18 cellular contexts compared by ENCODE assay signal in genomic region chr13:77896977-77897376, GRCh38. TPM values are rescaled to one million over a fixed set of nuclear protein-coding genes. Genes with fewer than 3 reads are reported as not detected.
DNase-seq lines count a peak whose midpoint lies in the region; ATAC-seq and TF ChIP-seq lines count a peak whose summit lies in the region.
"Had no signal": no experiment of that assay in that cellular context is flagged by ENCODE, and none has a peak within 500 bp of the region (broad histone marks: within the 10 kb centered on the region; RNA-seq: fewer than 3 reads in every experiment).

No MANE protein-coding gene starts in this region.

- H3K27me3 ChIP-seq in right atrium auricular region, result no peaks in the 10 kb centered on the region
- H3K27me3 ChIP-seq in gastrocnemius medialis, result no peaks in the 10 kb centered on the region

- H3K4me1 ChIP-seq in right atrium auricular region (peaks cover 0 to 29% of the 10 kb centered on the region in 2 donors), gastrocnemius medialis (no peaks in the 10 kb centered on the region)

- H3K4me1 Mint-ChIP-seq in natural killer cell, result no peaks in the 10 kb centered on the region
- H3K4me1 Mint-ChIP-seq in stimulated activated memory B cell treated with anti-CD40 and anti-IgM and Interleukin-4, amounts not matched to agents 10 μg/mL and 1 μg/mL and 100 μg/mL, for 72 hours, result peaks cover 9% of the 10 kb centered on the region

- H3K27ac ChIP-seq in right atrium auricular region (peak overlapping the region; percentile 66 to 77), gastrocnemius medialis (peak overlapping the region; percentile 52 to 73 (median 68))
- H3K27ac ChIP-seq: KMS-11 had no signal

- peak overlapping the region in 1 of 2 donors; percentile 22 for H3K4me3 ChIP-seq in cardiac fibroblast (replicated peaks in 1 of 2; ENCODE audit: low read depth in 2 of 2, low read length in 2 of 2)
- H3K4me3 ChIP-seq in right atrium auricular region, result no peak overlapping the region
- no peak overlapping the region for H3K4me3 ChIP-seq in gastrocnemius medialis
- H3K4me3 ChIP-seq: smooth muscle cell had no signal

- in situ Hi-C loops in gastrocnemius medialis (cut with MboI; ENCODE audit: low sequenced_read_pairs in 4 of 4), result no loop called here

- peaks cover 0 to 4% of the 10 kb centered on the region in 2 donors for H3K9me3 Mint-ChIP-seq in natural killer cell
- H3K9me3 Mint-ChIP-seq in stimulated activated memory B cell treated with anti-CD40 and anti-IgM and Interleukin-4, amounts not matched to agents 10 μg/mL and 1 μg/mL and 100 μg/mL, for 72 hours, result no peaks in the 10 kb centered on the region
- no peaks in the 10 kb centered on the region for H3K9me3 Mint-ChIP-seq in activated naive CD4-positive, alpha-beta T cell treated with anti-CD3 and anti-CD28 coated beads, Interleukin-2, amount 50 U/mL, for 72 hours
- H3K9me3 Mint-ChIP-seq: activated CD8-positive, alpha-beta T cell treated with anti-CD3 and anti-CD28 coated beads for 36 hours; activated T-helper 1 cell treated with anti-CD3 and anti-CD28 coated beads, Interleukin-12 subunit alpha, Interleukin-12 subunit beta, Interleukin-2, Interleukin-4 antibody, amounts not matched to agents 30 ng/mL and 10 ng/mL and 1 ng/mL, durations not matched to agents 14 hours and 24 hours and 36 hours had no signal

- intact Hi-C loops in gastrocnemius medialis (cut with DNase I; ENCODE audit: low total_unique reads) (loop anchor here (10.0 kb wide), 1 partner anchor 208 kb away; no protein-coding TSS in a partner anchor), natural killer cell (cut with micrococcal nuclease) (no loop called here)

- TF ChIP-seq CTCF in cardiac fibroblast (IDR thresholded peaks at IDR 0.05; ENCODE audit: low read depth, low read length), result no peak
- TF ChIP-seq CTCF in right atrium auricular region (IDR thresholded peaks at IDR 0.05), result no peak
- TF ChIP-seq CTCF in gastrocnemius medialis (IDR thresholded peaks at IDR 0.05 in 4 of 5, conservative IDR thresholded peaks at IDR 0.05 in 1 of 5), result no peak
- TF ChIP-seq CTCF in natural killer cell (IDR thresholded peaks at IDR 0.05), result no peak

- DNase-seq in ELR (ENCODE audit: low read depth) (peak; percentile 36), cardiac fibroblast (ENCODE audit: low read depth in 2 of 2) (peak; percentile 58 to 87), right atrium auricular region (ENCODE audit: low spot score) (no peak), gastrocnemius medialis (no peak), natural killer cell (no peak)
- no peak for DNase-seq in activated naive CD4-positive, alpha-beta T cell treated with anti-CD3 and anti-CD28 coated beads, Interleukin-2, amount 50 U/mL, for 72 hours (ENCODE audit: low spot score in 2 of 2)
- DNase-seq: ACHN; activated CD8-positive, alpha-beta T cell treated with anti-CD3 and anti-CD28 coated beads for 36 hours; COR-L47; erythroblast; GF-D8; NCI-H226; SK-N-SH had no signal

- peaks cover 0 to 10% of the 10 kb centered on the region in 2 donors for H3K27me3 Mint-ChIP-seq in natural killer cell (ENCODE audit: low read depth in 2 of 2)
- peaks cover 18% of the 10 kb centered on the region for H3K27me3 Mint-ChIP-seq in stimulated activated memory B cell treated with anti-CD40 and anti-IgM and Interleukin-4, amounts not matched to agents 10 μg/mL and 1 μg/mL and 100 μg/mL, for 72 hours

- ATAC-seq in gastrocnemius medialis, result no peak
- ATAC-seq in natural killer cell, result no peak
- ATAC-seq in GM21619 (IDR thresholded peaks at IDR 0.05; ENCODE audit: unreplicated experiment), result no peak
- ATAC-seq in stimulated activated memory B cell treated with anti-CD40 and anti-IgM and Interleukin-4, amounts not matched to agents 10 μg/mL and 1 μg/mL and 100 μg/mL, for 72 hours, result no peak
- no peak for ATAC-seq in activated naive CD4-positive, alpha-beta T cell treated with anti-CD3 and anti-CD28 coated beads, Interleukin-2, amount 50 U/mL, for 72 hours
- ATAC-seq: activated CD8-positive, alpha-beta T cell treated with anti-CD3 and anti-CD28 coated beads for 36 hours had no signal

- no peak overlapping the region for H3K4me3 Mint-ChIP-seq in natural killer cell
- no peak overlapping the region for H3K4me3 Mint-ChIP-seq in stimulated activated memory B cell treated with anti-CD40 and anti-IgM and Interleukin-4, amounts not matched to agents 10 μg/mL and 1 μg/mL and 100 μg/mL, for 72 hours
- H3K4me3 Mint-ChIP-seq: activated CD8-positive, alpha-beta T cell treated with anti-CD3 and anti-CD28 coated beads for 36 hours; activated T-helper 1 cell treated with anti-CD3 and anti-CD28 coated beads, Interleukin-12 subunit alpha, Interleukin-12 subunit beta, Interleukin-2, Interleukin-4 antibody, amounts not matched to agents 30 ng/mL and 10 ng/mL and 1 ng/mL, durations not matched to agents 14 hours and 24 hours and 36 hours had no signal

- no peaks in the 10 kb centered on the region for H3K36me3 ChIP-seq in right atrium auricular region
- no peaks in the 10 kb centered on the region for H3K36me3 ChIP-seq in gastrocnemius medialis

- no peak for TF ChIP-seq POLR2A in gastrocnemius medialis (IDR thresholded peaks at IDR 0.05)

- H3K9me3 ChIP-seq in right atrium auricular region (no peaks in the 10 kb centered on the region), gastrocnemius medialis (no peaks in the 10 kb centered on the region)
- H3K9me3 ChIP-seq: SK-N-SH had no signal

- no peaks in the 10 kb centered on the region for H3K36me3 Mint-ChIP-seq in natural killer cell
- no peaks in the 10 kb centered on the region for H3K36me3 Mint-ChIP-seq in stimulated activated memory B cell treated with anti-CD40 and anti-IgM and Interleukin-4, amounts not matched to agents 10 μg/mL and 1 μg/mL and 100 μg/mL, for 72 hours
- no peaks in the 10 kb centered on the region for H3K36me3 Mint-ChIP-seq in activated naive CD4-positive, alpha-beta T cell treated with anti-CD3 and anti-CD28 coated beads, Interleukin-2, amount 50 U/mL, for 72 hours

- no peak overlapping the region for H3K27ac Mint-ChIP-seq in natural killer cell
- H3K27ac Mint-ChIP-seq in stimulated activated memory B cell treated with anti-CD40 and anti-IgM and Interleukin-4, amounts not matched to agents 10 μg/mL and 1 μg/mL and 100 μg/mL, for 72 hours, result no peak overlapping the region
- H3K27ac Mint-ChIP-seq in activated naive CD4-positive, alpha-beta T cell treated with anti-CD3 and anti-CD28 coated beads, Interleukin-2, amount 50 U/mL, for 72 hours, result no peak overlapping the region
- H3K27ac Mint-ChIP-seq: activated CD8-positive, alpha-beta T cell treated with anti-CD3 and anti-CD28 coated beads for 36 hours; activated T-helper 1 cell treated with anti-CD3 and anti-CD28 coated beads, Interleukin-12 subunit alpha, Interleukin-12 subunit beta, Interleukin-2, Interleukin-4 antibody, amounts not matched to agents 30 ng/mL and 10 ng/mL and 1 ng/mL, durations not matched to agents 14 hours and 24 hours and 36 hours had no signal

RNA-seq across cellular contexts. Expression of gene EDNRB, which starts 21.7 kb away (rescaled TPM):
- total RNA-seq in right atrium auricular region, result 10 to 100 TPM; 52.1 to 68.0 TPM
- 10 to 100 TPM; 13.6 to 35.1 (median 20.1) TPM for total RNA-seq in gastrocnemius medialis
- not detected for total RNA-seq in natural killer cell
- total RNA-seq in activated naive CD4-positive, alpha-beta T cell treated with anti-CD3 and anti-CD28 coated beads, Interleukin-2, amount 50 U/mL, for 72 hours, result not detected
- total RNA-seq: activated CD8-positive, alpha-beta T cell treated with anti-CD3 and anti-CD28 coated beads for 36 hours; activated T-helper 1 cell treated with anti-CD3 and anti-CD28 coated beads, Interleukin-12 subunit alpha, Interleukin-12 subunit beta, Interleukin-2, Interleukin-4 antibody, amounts not matched to agents 30 ng/mL and 10 ng/mL and 1 ng/mL, durations not matched to agents 14 hours and 24 hours and 36 hours had no signal

Comparison
In these comparisons a context has a peak if more than half of its experiments do, and no peak if none do; other contexts are left out.
1. DNase-seq: peak in ELR (single experiment) and cardiac fibroblast (2 of 2); none in right atrium auricular region (single experiment), gastrocnemius medialis (0 of 2), natural killer cell (single experiment) and activated naive CD4-positive, alpha-beta T cell treated with anti-CD3 and anti-CD28 coated beads, Interleukin-2, amount 50 U/mL, for 72 hours (0 of 2).
2. RNA of gene EDNRB, which starts 21.7 kb away (total RNA-seq): 52.1 to 68.0 TPM in right atrium auricular region and 13.6 to 35.1 TPM in gastrocnemius medialis; not detected in natural killer cell and not detected in activated naive CD4-positive, alpha-beta T cell treated with anti-CD3 and anti-CD28 coated beads, Interleukin-2, amount 50 U/mL, for 72 hours; every median in the first group is over 10 times any median in the second.